Comparison of ENCODE assay signal across 15 cellular contexts in the genomic region with DNA sequence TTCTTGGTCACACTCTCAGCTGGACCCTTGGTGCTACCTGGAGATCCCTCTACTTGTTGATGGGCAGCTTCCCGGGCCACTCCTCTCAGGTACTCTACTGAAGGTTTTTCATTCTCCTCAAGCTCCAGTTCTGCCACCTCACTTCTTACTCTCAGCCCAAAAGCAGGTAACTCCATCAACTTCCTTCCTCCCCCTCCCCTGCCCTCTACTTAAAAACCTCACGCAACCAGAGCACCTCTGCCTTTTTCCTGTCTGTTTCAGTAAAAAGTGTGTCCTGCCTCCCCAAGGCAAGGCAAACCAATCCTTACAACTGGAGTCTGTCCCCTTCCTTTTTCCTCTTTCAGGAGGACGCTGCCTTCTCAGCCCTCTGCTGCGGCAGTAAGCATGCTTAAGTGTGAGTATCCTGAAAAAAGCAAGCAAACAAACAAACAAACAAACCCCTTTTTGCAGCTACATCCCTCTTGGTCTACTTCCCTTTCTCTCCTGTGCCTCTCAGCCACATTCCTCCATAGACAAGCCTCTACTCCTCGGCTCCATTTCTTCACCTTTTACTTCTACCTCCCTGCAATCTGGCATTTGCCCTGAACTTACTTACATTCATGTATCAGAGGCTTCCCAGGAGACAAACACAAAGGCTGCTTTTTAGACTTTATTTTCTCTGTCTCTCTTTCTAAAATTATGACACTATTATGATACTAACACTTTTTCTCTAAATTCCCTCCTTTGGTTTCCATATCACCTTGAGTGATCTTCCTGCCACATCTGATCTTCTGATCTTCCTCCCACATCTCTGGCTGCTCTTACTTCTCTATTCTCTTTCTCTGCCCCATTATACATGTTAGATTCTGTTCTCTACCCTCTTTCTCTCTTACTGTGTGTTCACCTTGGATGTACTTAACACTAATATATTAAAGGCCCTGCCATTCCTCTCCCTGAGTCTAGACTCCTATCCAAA. TPM values are rescaled to one million over a fixed set of nuclear protein-coding genes. Genes with fewer than 3 reads are reported as not detected.
A peak's percentile ranks its signal among the peaks of the same experiment; 100 is the strongest.
DNase-seq lines count a peak whose midpoint lies in the region; ATAC-seq and TF ChIP-seq lines count a peak whose summit lies in the region.
"Had no signal": no experiment of that assay in that cellular context is flagged by ENCODE, and none has a peak within 500 bp of the region (broad histone marks: within the 10 kb centered on the region; RNA-seq: fewer than 3 reads in every experiment).

No MANE protein-coding gene starts in this region.

- peak overlapping the region; percentile 48 for H3K27ac ChIP-seq in CD4-positive, alpha-beta T cell (ENCODE audit: low read depth, low read length)
- H3K27ac ChIP-seq: psoas muscle, VCaP had no signal

- H3K27ac Mint-ChIP-seq in CD4-positive, alpha-beta T cell = no peak overlapping the region
- H3K27ac Mint-ChIP-seq in activated T-helper 17 cell treated with anti-CD3 and anti-CD28 coated beads, Interleukin-2, amount 50 U/mL, for 72 hours = no peak overlapping the region

- peak; percentile 89 for ATAC-seq in CD4-positive, alpha-beta T cell (ENCODE audit: poor library complexity)
- ATAC-seq in GM18870 (IDR thresholded peaks at IDR 0.05; ENCODE audit: unreplicated experiment) (peak; percentile 67), HG02852 (IDR thresholded peaks at IDR 0.05; ENCODE audit: unreplicated experiment) (peak; percentile 76)
- ATAC-seq in activated T-helper 17 cell treated with anti-CD3 and anti-CD28 coated beads, Interleukin-2, amount 50 U/mL, for 72 hours (replicated peaks) = peak; percentile 91
- ATAC-seq: psoas muscle had no signal

- peak in 2 of 10 experiments; percentile 12 to 23 for DNase-seq in CD4-positive, alpha-beta T cell
- DNase-seq in RPMI8226 (no peak), NCI-H128 (lab: John Stamatoyannopoulos, UW; ENCODE audit: unreplicated experiment) (no peak), NCI-H526 treated with DMSO at 0.1 percent for 48 hours (lab: John Stamatoyannopoulos, UW) (no peak), dedifferentiated amniotic fluid mesenchymal stem cell (ENCODE audit: extremely low spot score) (no peak)
- DNase-seq: activated effector memory CD4-positive, alpha-beta T cell treated with Interleukin-2 at 50 U/mL for 16 hours; AML-193; NCI-H146; NCI-H748 treated with DMSO at 0.1 percent for 48 hours; psoas muscle; stimulated activated CD4-positive, alpha-beta T cell treated with anti-CD3 and anti-CD28 coated beads, Interleukin-4, amount 100 ng/mL, for 1 hour had no signal

- H3K4me1 Mint-ChIP-seq in CD4-positive, alpha-beta T cell (ENCODE audit: low read depth) = peaks cover 30% of the 10 kb centered on the region
- H3K4me1 Mint-ChIP-seq in activated T-helper 17 cell treated with anti-CD3 and anti-CD28 coated beads, Interleukin-2, amount 50 U/mL, for 72 hours = peaks cover 8% of the 10 kb centered on the region

- H3K4me3 Mint-ChIP-seq in CD4-positive, alpha-beta T cell = no peak overlapping the region
- no peak overlapping the region for H3K4me3 Mint-ChIP-seq in activated T-helper 17 cell treated with anti-CD3 and anti-CD28 coated beads, Interleukin-2, amount 50 U/mL, for 72 hours

- no peak for TF ChIP-seq CTCF in CD4-positive, alpha-beta T cell (IDR thresholded peaks at IDR 0.05)

- H3K27me3 ChIP-seq in CD4-positive, alpha-beta T cell (ENCODE audit: control insufficient read depth, insufficient read depth, low read length) = no peaks in the 10 kb centered on the region

- intact Hi-C loops in CD4-positive, alpha-beta T cell (cut with DNase I, micrococcal nuclease) = no loop called here

- no peaks in the 10 kb centered on the region for H3K36me3 Mint-ChIP-seq in CD4-positive, alpha-beta T cell (ENCODE audit: low read depth)
- no peaks in the 10 kb centered on the region for H3K36me3 Mint-ChIP-seq in activated T-helper 17 cell treated with anti-CD3 and anti-CD28 coated beads, Interleukin-2, amount 50 U/mL, for 72 hours (ENCODE audit: low read depth)

- no peaks in the 10 kb centered on the region for H3K9me3 Mint-ChIP-seq in CD4-positive, alpha-beta T cell
- H3K9me3 Mint-ChIP-seq in activated T-helper 17 cell treated with anti-CD3 and anti-CD28 coated beads, Interleukin-2, amount 50 U/mL, for 72 hours = no peaks in the 10 kb centered on the region

- H3K9me3 ChIP-seq in CD4-positive, alpha-beta T cell (ENCODE audit: control insufficient read depth, low read length) = no peaks in the 10 kb centered on the region
- H3K9me3 ChIP-seq: psoas muscle had no signal

- POLR2A ChIA-PET in CD4-positive, alpha-beta T cell (lab: Charles Lee) = interaction anchor here (1.0 to 8.1 kb wide), 3 partner anchors 11 to 68 kb away, joined by 3 to 137 read pairs (median 3); partner anchors contain the start of gene TIFA

- H3K27me3 Mint-ChIP-seq in CD4-positive, alpha-beta T cell = no peaks in the 10 kb centered on the region
- H3K27me3 Mint-ChIP-seq in activated T-helper 17 cell treated with anti-CD3 and anti-CD28 coated beads, Interleukin-2, amount 50 U/mL, for 72 hours = no peaks in the 10 kb centered on the region

- CTCF ChIA-PET in CD4-positive, alpha-beta T cell (lab: Charles Lee) = interaction anchor here (1.0 kb wide), 1 partner anchor 20 kb away, joined by 3 read pairs; no protein-coding TSS in a partner anchor

RNA-seq across cellular contexts. Expression of gene ALPK1, which starts 5.4 kb away (rescaled TPM):
- total RNA-seq in CD4-positive, alpha-beta T cell = 1 to 10 TPM; 8.2 to 9.5 TPM
- total RNA-seq in activated T-helper 17 cell treated with anti-CD3 and anti-CD28 coated beads, Interleukin-2, amount 50 U/mL, for 72 hours = 10 to 100 TPM; 15.7 to 55.3 TPM

RNA-seq across cellular contexts. Expression of gene TIFA, which starts 16.9 kb away (rescaled TPM):
- total RNA-seq in CD4-positive, alpha-beta T cell = 10 to 100 TPM; 14.5 to 18.4 TPM
- 100 to 1,000 TPM in 1 of 2 donors, 10 to 100 TPM in 1; 53.6 to 108 TPM for total RNA-seq in activated T-helper 17 cell treated with anti-CD3 and anti-CD28 coated beads, Interleukin-2, amount 50 U/mL, for 72 hours
